ENCODE assay signal across 23 cellular contexts in genomic region chr4:37431417-37431743, GRCh38.
A peak's percentile ranks its signal among the peaks of the same experiment; 100 is the strongest.
DNase-seq lines count a peak whose midpoint lies in the region; ATAC-seq, FAIRE-seq and TF ChIP-seq lines count a peak whose summit lies in the region.
"Had no signal": no experiment of that assay in that cellular context is flagged by ENCODE, and none has a peak within 500 bp of the region (broad histone marks: within the 10 kb centered on the region; RNA-seq: fewer than 3 reads in every experiment).

No MANE protein-coding gene starts in this region.

- H3K9me3 ChIP-seq in mucosa of rectum (ENCODE audit: control insufficient read depth in 2 of 2, low read length in 2 of 2) (no peaks in the 10 kb centered on the region), upper lobe of left lung (no peaks in the 10 kb centered on the region)
- H3K9me3 ChIP-seq: tibial nerve had no signal

- H3K4me3 Mint-ChIP-seq in osteocyte (ENCODE audit: unreplicated experiment): no peak overlapping the region
- H3K4me3 Mint-ChIP-seq: activated CD4-positive, alpha-beta T cell treated with anti-CD3 and anti-CD28 coated beads, Interleukin-2, amount 10 ng/mL, durations not matched to agents 7 days and 5 days; activated naive CD8-positive, alpha-beta T cell; neural crest cell had no signal

- no peak overlapping the region for H3K27ac Mint-ChIP-seq in osteocyte (ENCODE audit: unreplicated experiment)
- H3K27ac Mint-ChIP-seq: activated CD4-positive, alpha-beta T cell treated with anti-CD3 and anti-CD28 coated beads, Interleukin-2, amount 10 ng/mL, durations not matched to agents 7 days and 5 days; activated naive CD8-positive, alpha-beta T cell had no signal

- peak overlapping the region; percentile 33 to 48 for H3K4me3 ChIP-seq in mucosa of rectum (ENCODE audit: low read length in 2 of 2)
- no peak overlapping the region for H3K4me3 ChIP-seq in upper lobe of left lung
- H3K4me3 ChIP-seq: lung, tibial nerve had no signal

- H3K36me3 ChIP-seq in mucosa of rectum (ENCODE audit: control insufficient read depth in 2 of 2, insufficient read depth in 2 of 2, low read length in 2 of 2) (no peaks in the 10 kb centered on the region), upper lobe of left lung (no peaks in the 10 kb centered on the region)
- H3K36me3 ChIP-seq: tibial nerve had no signal

- H3K9ac ChIP-seq in mucosa of rectum (ENCODE audit: low read depth in 1 of 2, low read length in 2 of 2): no peak overlapping the region

- no peaks in the 10 kb centered on the region for H3K4me1 Mint-ChIP-seq in osteocyte (ENCODE audit: unreplicated experiment)
- H3K4me1 Mint-ChIP-seq: activated CD4-positive, alpha-beta T cell treated with anti-CD3 and anti-CD28 coated beads, Interleukin-2, amount 10 ng/mL, durations not matched to agents 7 days and 5 days; neural crest cell had no signal

- no peak for TF ChIP-seq POLR2A in upper lobe of left lung (IDR thresholded peaks at IDR 0.05)

- H3K27me3 ChIP-seq in mucosa of rectum (ENCODE audit: control insufficient read depth in 2 of 2, insufficient read depth in 2 of 2, low read length in 2 of 2) (no peaks in the 10 kb centered on the region), upper lobe of left lung (no peaks in the 10 kb centered on the region)
- H3K27me3 ChIP-seq: tibial nerve had no signal

- peak; percentile 71 for FAIRE-seq in RCC 7860 (lab: Jason Lieb, UNC)
- FAIRE-seq: bronchial epithelial cell, D721Med had no signal

- no peaks in the 10 kb centered on the region for H3K36me3 Mint-ChIP-seq in osteocyte (ENCODE audit: unreplicated experiment)
- H3K36me3 Mint-ChIP-seq: activated naive CD8-positive, alpha-beta T cell had no signal

- TF ChIP-seq EP300 in upper lobe of left lung (IDR thresholded peaks at IDR 0.05): no peak

- H3K27me3 Mint-ChIP-seq in osteocyte (ENCODE audit: unreplicated experiment): peaks cover 8% of the 10 kb centered on the region

- no peaks in the 10 kb centered on the region for H3K9me3 Mint-ChIP-seq in osteocyte (ENCODE audit: unreplicated experiment)
- H3K9me3 Mint-ChIP-seq: activated CD4-positive, alpha-beta T cell treated with anti-CD3 and anti-CD28 coated beads, Interleukin-2, amount 10 ng/mL, durations not matched to agents 7 days and 5 days; neural crest cell had no signal

- ATAC-seq in GM18508 (IDR thresholded peaks at IDR 0.05; ENCODE audit: insufficient read depth, unreplicated experiment): peak; percentile 81
- ATAC-seq in HG02759 (IDR thresholded peaks at IDR 0.05; ENCODE audit: unreplicated experiment): peak; percentile 76
- no peak for ATAC-seq in upper lobe of left lung (ENCODE audit: low FRiP score in 2 of 2)
- ATAC-seq: sciatic nerve had no signal

- H3K27ac ChIP-seq in mucosa of rectum (ENCODE audit: low read depth in 2 of 2, low read length in 2 of 2): peak overlapping the region; percentile 68 to 87
- no peak overlapping the region for H3K27ac ChIP-seq in upper lobe of left lung
- H3K27ac ChIP-seq: tibial nerve had no signal

- 5 to 17% methylated on average over 1 of the region's 1 CpG for WGBS in upper lobe of left lung, 2 donors

- H3K4me1 ChIP-seq in mucosa of rectum (ENCODE audit: control insufficient read depth in 2 of 2, insufficient read depth in 2 of 2, low read length in 2 of 2) (peaks cover 7 to 26% of the 10 kb centered on the region in 2 donors), upper lobe of left lung (no peaks in the 10 kb centered on the region)
- H3K4me1 ChIP-seq: tibial nerve had no signal

- DNase-seq in RCC 7860 (ENCODE audit: low spot score) (peak; percentile 48), NCI-H1694 treated with DMSO at 0.1 percent for 48 hours (lab: John Stamatoyannopoulos, UW) (no peak), upper lobe of left lung (no peak), osteocyte (ENCODE audit: extremely low spot score, unreplicated experiment) (no peak)
- DNase-seq in activated naive CD4-positive, alpha-beta T cell treated with anti-CD3 and anti-CD28 coated beads, Interleukin-2, amount 50 U/mL, for 16 hours: no peak
- DNase-seq: activated CD4-positive, alpha-beta T cell treated with anti-CD3 and anti-CD28 coated beads, Interleukin-2, amount 10 ng/mL, durations not matched to agents 7 days and 5 days; activated T-cell treated with anti-CD3 and anti-CD28 coated beads, Interleukin-2, amount 50 U/mL, for 1 hour; effector memory CD4-positive, alpha-beta T cell; NCI-H1048; SHP77 treated with DMSO at 0.1 percent for 48 hours; stimulated activated CD4-positive, alpha-beta T cell treated with anti-CD3 and anti-CD28 coated beads, Interleukin-2, amount 100 ng/mL, for 48 hours; stimulated activated CD8-positive, alpha-beta memory T cell treated with anti-CD3 and anti-CD28 coated beads, Interleukin-4, amount 100 ng/mL, for 48 hours; T1000 had no signal

- TF ChIP-seq CTCF in upper lobe of left lung (IDR thresholded peaks at IDR 0.05): no peak
- TF ChIP-seq CTCF in osteocyte (IDR thresholded peaks at IDR 0.05): no peak

Comparison
In these comparisons a context has a peak if more than half of its experiments do, and no peak if none do; other contexts are left out.
1. ATAC-seq: peak in GM18508 (single experiment) and HG02759 (single experiment); none in upper lobe of left lung (0 of 2).
2. H3K27ac ChIP-seq: peak in mucosa of rectum (2 of 2); none in upper lobe of left lung (0 of 4).
3. H3K4me3 ChIP-seq: peak in mucosa of rectum (2 of 2); none in upper lobe of left lung (0 of 4).